Comparison of ENCODE assay signal across 1 cellular context in genomic region chrX:155893513-155893912, GRCh38.
TF ChIP-seq lines count a peak whose summit lies in the region.

No MANE protein-coding gene starts in this region.

TF ChIP-seq in K562, 482 proteins besides CTCF, POLR2A, EP300 and RAD21 (continued from another document and continues in another):
- no peak for TF ChIP-seq ZMIZ1 (IDR thresholded peaks at IDR 0.05; ENCODE audit: low read depth in 2 of 2, low read length in 2 of 2)
- peak; percentile 61 for TF ChIP-seq FOSL1 (tag; conservative IDR thresholded peaks at IDR 0.05)
- no peak for TF ChIP-seq CREBBP (IDR thresholded peaks at IDR 0.05; ENCODE audit: low read depth, low read length)
- no peak for TF ChIP-seq ZNF79 (CRISPR knock-in tag; IDR thresholded peaks at IDR 0.05; ENCODE audit: low read depth)
- TF ChIP-seq JUND (IDR thresholded peaks at IDR 0.05; ENCODE audit: borderline replicate concordance, low read depth, low read length): peak; percentile 79
- peak; percentile 74; the same call in 1 of the 3 replicates for TF ChIP-seq JUND (tag; IDR thresholded peaks at IDR 0.05; ENCODE audit: borderline replicate concordance, low read depth, low read length)
- TF ChIP-seq ZNF589 (CRISPR knock-in tag; IDR thresholded peaks at IDR 0.05; ENCODE audit: low read depth): peak; percentile 67; the same call in 1 of the 2 replicates
- TF ChIP-seq ZNF584 (CRISPR knock-in tag; IDR thresholded peaks at IDR 0.05; ENCODE audit: low read depth): peak; percentile 63; the same call in 1 of the 2 replicates
- 0 out of 2 replicates have a peak, but pooled peaks have one; percentile 14 for TF ChIP-seq CBFA2T3 (IDR thresholded peaks at IDR 0.05)
- TF ChIP-seq FOXJ2 (tag; IDR thresholded peaks at IDR 0.05): no peak
- TF ChIP-seq SOX6 (IDR thresholded peaks at IDR 0.05): peak; percentile 45; the same call in 1 of the 2 replicates
- TF ChIP-seq ZBTB40 (IDR thresholded peaks at IDR 0.05): no peak
- TF ChIP-seq ZBTB40 (CRISPR knock-in tag; IDR thresholded peaks at IDR 0.05): no peak
- TF ChIP-seq CTBP1 (IDR thresholded peaks at IDR 0.05; ENCODE audit: borderline replicate concordance): peak; percentile 51; the same call in 1 of the 2 replicates
- TF ChIP-seq RHOXF2B (CRISPR knock-in tag; conservative IDR thresholded peaks at IDR 0.05): no peak
- no peak for TF ChIP-seq HDAC2 (IDR thresholded peaks at IDR 0.05)
- TF ChIP-seq SMAD2 (IDR thresholded peaks at IDR 0.05; ENCODE audit: low read depth, low read length): no peak
- no peak for TF ChIP-seq PTTG1 (tag; IDR thresholded peaks at IDR 0.05; ENCODE audit: low read depth)
- TF ChIP-seq ZNF518B (CRISPR knock-in tag; IDR thresholded peaks at IDR 0.05): no peak
- TF ChIP-seq CHCHD3 (CRISPR knock-in tag; IDR thresholded peaks at IDR 0.05): no peak
- no peak for TF ChIP-seq ZBTB34 (CRISPR knock-in tag; IDR thresholded peaks at IDR 0.05)
- TF ChIP-seq BHLHE40 (IDR thresholded peaks at IDR 0.05; ENCODE audit: low read length): peak; percentile 69
- no peak for TF ChIP-seq SNAPC5 (CRISPR knock-in tag; IDR thresholded peaks at IDR 0.05)
- no peak for TF ChIP-seq E2F8 (IDR thresholded peaks at IDR 0.05; ENCODE audit: low read depth, partially characterized antibody)
- peak; percentile 92 for TF ChIP-seq ATF7 (IDR thresholded peaks at IDR 0.05)
- 0 out of 2 replicates have a peak, but pooled peaks have one; percentile 16 for TF ChIP-seq VEZF1 (CRISPR knock-in tag; IDR thresholded peaks at IDR 0.05)
- TF ChIP-seq TCF3 (CRISPR knock-in tag; IDR thresholded peaks at IDR 0.05): no peak; the same call in 1 of the 2 replicates
- peak; percentile 43; the same call in 1 of the 2 replicates for TF ChIP-seq MEF2A (IDR thresholded peaks at IDR 0.05; ENCODE audit: control insufficient read depth, low read depth, low read length)
- TF ChIP-seq TAF7 (tag; IDR thresholded peaks at IDR 0.05): no peak
- peak; percentile 20; the same call in 1 of the 2 replicates for TF ChIP-seq ELF1 (tag; IDR thresholded peaks at IDR 0.05)
- no peak for TF ChIP-seq ZNF217 (CRISPR knock-in tag; IDR thresholded peaks at IDR 0.05)
- no peak for TF ChIP-seq TCF7L2 (IDR thresholded peaks at IDR 0.05; ENCODE audit: low read depth, low read length)
- TF ChIP-seq C11orf30 (IDR thresholded peaks at IDR 0.05; ENCODE audit: low read depth): no peak
- TF ChIP-seq LCOR (CRISPR knock-in tag; IDR thresholded peaks at IDR 0.05): no peak
- peak; percentile 25; the same call in 1 of the 2 replicates for TF ChIP-seq KLF16 (IDR thresholded peaks at IDR 0.05)
- no peak for TF ChIP-seq ELK3 (CRISPR knock-in tag; IDR thresholded peaks at IDR 0.05)
- TF ChIP-seq NFYB (IDR thresholded peaks at IDR 0.05; ENCODE audit: extremely low read depth, insufficient read length): no peak
- TF ChIP-seq SRF (CRISPR knock-in tag; IDR thresholded peaks at IDR 0.05): peak; percentile 50 to 95; a peak in 3 of 4 replicates
- TF ChIP-seq U2AF1 (optimal IDR thresholded peaks at IDR 0.05; ENCODE audit: low read depth, low read length): no peak
- no peak for TF ChIP-seq SMARCC2 (IDR thresholded peaks at IDR 0.05; ENCODE audit: low read depth)
